Comparison of ENCODE assay signal across 24 cellular contexts in the genomic region with DNA sequence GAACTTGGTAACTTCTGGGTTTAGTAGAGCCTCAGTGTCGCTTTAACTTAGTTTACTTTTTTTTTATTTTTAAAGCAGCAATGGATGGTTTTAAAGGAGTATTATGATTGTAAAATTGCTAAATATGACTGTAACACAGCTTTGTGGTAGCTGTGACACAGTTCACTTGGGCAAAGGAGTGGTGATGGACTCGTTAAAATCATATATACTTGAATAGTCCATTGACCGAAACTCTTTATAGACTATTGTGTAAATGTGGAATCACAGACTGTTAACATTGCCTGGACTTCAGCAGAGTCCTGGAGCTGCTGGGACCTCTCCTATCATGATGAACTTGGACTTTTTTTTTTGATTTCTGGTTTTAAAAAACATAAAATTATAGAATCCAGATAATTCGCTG. TPM values are rescaled to one million over a fixed set of nuclear protein-coding genes. Genes with fewer than 3 reads are reported as not detected.
DNase-seq lines count a peak whose midpoint lies in the region; ATAC-seq, FAIRE-seq and TF ChIP-seq lines count a peak whose summit lies in the region.
"Had no signal": no experiment of that assay in that cellular context is flagged by ENCODE, and none has a peak within 500 bp of the region (broad histone marks: within the 10 kb centered on the region; RNA-seq: fewer than 3 reads in every experiment).

No MANE protein-coding gene starts in this region.

- H3K4me3 ChIP-seq in Caco-2 (ENCODE audit: low read depth, low read length) (no peak overlapping the region), stomach (peak overlapping the region in 1 of 4 donors; percentile 1), upper lobe of left lung (no peak overlapping the region)
- H3K4me3 ChIP-seq: tibial artery had no signal

- H3K27ac Mint-ChIP-seq in Caco-2 (ENCODE audit: unreplicated experiment) (no peak overlapping the region), activated B cell treated with CpG ODN at 0.5 μM for 24 hours (peak overlapping the region; percentile 73), immature natural killer cell (peak overlapping the region in 4 of 6 donors; percentile 6 to 89 (median 70))
- H3K27ac Mint-ChIP-seq: H9, mesothelial cell of epicardium, nephron progenitor cell had no signal

- H3K36me3 Mint-ChIP-seq in Caco-2 (ENCODE audit: insufficient read depth, unreplicated experiment): peaks cover 54% of the 10 kb centered on the region
- peaks cover 40% of the 10 kb centered on the region for H3K36me3 Mint-ChIP-seq in activated B cell treated with CpG ODN at 0.5 μM for 24 hours (ENCODE audit: low read depth)
- H3K36me3 Mint-ChIP-seq in immature natural killer cell: peaks cover 9 to 34% (median 33%) of the 10 kb centered on the region in 3 donors

- H3K36me3 ChIP-seq in Caco-2 (ENCODE audit: control insufficient read depth, insufficient read depth, low read length): no peaks in the 10 kb centered on the region; the same call in none of the 2 replicates
- peaks cover 38 to 68% (median 59%) of the 10 kb centered on the region in 4 donors for H3K36me3 ChIP-seq in stomach
- H3K36me3 ChIP-seq in upper lobe of left lung: peaks cover 14 to 56% (median 43%) of the 10 kb centered on the region in 4 donors

- no peak for DNase-seq in Caco-2
- no peak for DNase-seq in activated B cell treated with CpG ODN at 0.5 μM for 24 hours
- DNase-seq in immature natural killer cell: no peak
- DNase-seq in stomach: no peak
- DNase-seq in upper lobe of left lung: no peak
- no peak for DNase-seq in NCI-H2227 treated with DMSO at 0.1 percent for 48 hours (lab: John Stamatoyannopoulos, UW)
- DNase-seq in urothelium cell line (ENCODE audit: low spot score): no peak
- DNase-seq: activated T-cell treated with anti-CD3 and anti-CD28 coated beads, Interleukin-2, amount 50 U/mL, for 1 hour; cortex of kidney; glutamatergic neuron; H9; islet precursor cell; left ventricle myocardium superior; NCI-H1417 treated with DMSO at 0.1 percent for 48 hours; NCI-H2081 treated with DMSO at 0.1 percent for 48 hours; NCI-H748 treated with DMSO at 0.1 percent for 48 hours; nephron progenitor cell; tibial artery had no signal

- TF ChIP-seq CTCF in Caco-2 (IDR thresholded peaks at IDR 0.05; ENCODE audit: insufficient read depth in 1 of 2, low read depth in 1 of 2, low read length in 1 of 2, severe bottlenecking in 1 of 2, unreplicated experiment in 1 of 2) (no peak), activated B cell treated with CpG ODN at 0.5 μM for 24 hours (IDR thresholded peaks at IDR 0.05) (no peak), stomach (IDR thresholded peaks at IDR 0.05) (no peak), upper lobe of left lung (IDR thresholded peaks at IDR 0.05) (no peak)

- CTCF ChIA-PET in Caco-2 (lab: Charles Lee) (interaction anchor here (2.1 kb wide), 1 partner anchor 24 kb away, joined by 6 read pairs; no protein-coding TSS in a partner anchor), activated B cell treated with CpG ODN at 0.5 μM for 24 hours (lab: Charles Lee) (no interaction called here)

- peaks cover 14% of the 10 kb centered on the region for H3K4me1 ChIP-seq in Caco-2
- peaks cover 20 to 28% (median 25%) of the 10 kb centered on the region in 4 donors for H3K4me1 ChIP-seq in stomach
- no peaks in the 10 kb centered on the region for H3K4me1 ChIP-seq in upper lobe of left lung
- H3K4me1 ChIP-seq: tibial artery had no signal

- 57 to 76% (median 61%) methylated on average over 4 of the region's 4 CpGs for WGBS in stomach, 5 donors
- WGBS in upper lobe of left lung, 2 donors: 94 to 98% methylated on average over 4 of the region's 4 CpGs

- ATAC-seq in activated B cell treated with CpG ODN at 0.5 μM for 24 hours (ENCODE audit: low read depth): no peak
- ATAC-seq in upper lobe of left lung (ENCODE audit: low FRiP score in 2 of 2): no peak
- ATAC-seq: esophagus mucosa, left ventricle myocardium superior had no signal

- no peak for TF ChIP-seq EP300 in stomach (IDR thresholded peaks at IDR 0.05)
- TF ChIP-seq EP300 in upper lobe of left lung (IDR thresholded peaks at IDR 0.05): no peak

- H3K4me1 Mint-ChIP-seq in Caco-2 (ENCODE audit: low read depth, unreplicated experiment) (no peaks in the 10 kb centered on the region), activated B cell treated with CpG ODN at 0.5 μM for 24 hours (peaks cover 19% of the 10 kb centered on the region), immature natural killer cell (peaks cover 25 to 37% of the 10 kb centered on the region in 2 donors)
- H3K4me1 Mint-ChIP-seq: H9, mesothelial cell of epicardium, nephron progenitor cell had no signal

- H3K27ac ChIP-seq in stomach: peak overlapping the region in 4 of 5 donors; percentile 61 to 76 (median 68)
- no peak overlapping the region for H3K27ac ChIP-seq in upper lobe of left lung
- H3K27ac ChIP-seq: C4-2B, tibial artery had no signal

- H3K27me3 ChIP-seq in Caco-2 (replicated peaks; ENCODE audit: control insufficient read depth, insufficient read depth, low read length): no peaks in the 10 kb centered on the region
- peaks cover 0 to 6% (median 0%) of the 10 kb centered on the region in 3 donors for H3K27me3 ChIP-seq in stomach
- no peaks in the 10 kb centered on the region for H3K27me3 ChIP-seq in upper lobe of left lung

- H3K27me3 Mint-ChIP-seq in Caco-2 (ENCODE audit: insufficient read depth, unreplicated experiment) (no peaks in the 10 kb centered on the region), activated B cell treated with CpG ODN at 0.5 μM for 24 hours (no peaks in the 10 kb centered on the region), immature natural killer cell (ENCODE audit: low read depth in 3 of 3) (peaks cover 0 to 2% (median 1%) of the 10 kb centered on the region in 3 donors)
- H3K27me3 Mint-ChIP-seq: activated naive CD8-positive, alpha-beta T cell treated with anti-CD3 and anti-CD28 coated beads, Interleukin-2, amount 50 U/mL, for 24 hours had no signal

- intact Hi-C loops in Caco-2 (cut with micrococcal nuclease; ENCODE audit: unreplicated experiment) (no loop called here), activated B cell treated with CpG ODN at 0.5 μM for 24 hours (cut with micrococcal nuclease) (loop anchor here (2.0 kb wide), 1 partner anchor 16 kb away; no protein-coding TSS in a partner anchor), stomach (cut with DNase I; ENCODE audit: low total_unique reads) (no loop called here)

- no peak for FAIRE-seq in urothelium cell line (lab: Jason Lieb, UNC)
- FAIRE-seq: astrocyte had no signal

- TF ChIP-seq POLR2A in stomach (IDR thresholded peaks at IDR 0.05): no peak
- no peak for TF ChIP-seq POLR2A in upper lobe of left lung (IDR thresholded peaks at IDR 0.05)

- H3K9me3 ChIP-seq in Caco-2 (no peaks in the 10 kb centered on the region), stomach (no peaks in the 10 kb centered on the region), upper lobe of left lung (no peaks in the 10 kb centered on the region)
- H3K9me3 ChIP-seq: tibial artery had no signal

- POLR2A ChIA-PET in Caco-2 (lab: Charles Lee) (interaction anchor here (0.5 to 0.6 kb wide), 2 partner anchors 9 to 676 kb away, joined by 4 read pairs; no protein-coding TSS in a partner anchor), activated B cell treated with CpG ODN at 0.5 μM for 24 hours (lab: Charles Lee) (interaction anchor here (0.5 to 1.1 kb wide), 4 partner anchors 8 to 70 kb away, joined by 3 to 4 read pairs (median 3); no protein-coding TSS in a partner anchor)

- H3K9me3 Mint-ChIP-seq in Caco-2 (ENCODE audit: unreplicated experiment) (no peaks in the 10 kb centered on the region), activated B cell treated with CpG ODN at 0.5 μM for 24 hours (no peaks in the 10 kb centered on the region), immature natural killer cell (no peaks in the 10 kb centered on the region)
- H3K9me3 Mint-ChIP-seq: activated naive CD8-positive, alpha-beta T cell treated with anti-CD3 and anti-CD28 coated beads, Interleukin-2, amount 50 U/mL, for 24 hours; H9; nephron progenitor cell had no signal

- no peak overlapping the region for H3K4me3 Mint-ChIP-seq in Caco-2 (ENCODE audit: unreplicated experiment)
- no peak overlapping the region for H3K4me3 Mint-ChIP-seq in activated B cell treated with CpG ODN at 0.5 μM for 24 hours
- peak overlapping the region in 4 of 5 donors; percentile 65 to 84 (median 77) for H3K4me3 Mint-ChIP-seq in immature natural killer cell
- H3K4me3 Mint-ChIP-seq: activated naive CD8-positive, alpha-beta T cell treated with anti-CD3 and anti-CD28 coated beads, Interleukin-2, amount 50 U/mL, for 24 hours; H9; mesothelial cell of epicardium; nephron progenitor cell had no signal

- BruUV-seq in Caco-2 (replicated peaks; lab: Mats Ljungman, UMichigan): TSS peak; percentile 54

RNA-seq across cellular contexts. Expression of gene ITPKA, which starts 11.2 kb away (rescaled TPM):
- 16.2 and 18.1 TPM in 2 replicates for total RNA-seq in Caco-2 (2022)
- total RNA-seq in activated B cell treated with CpG ODN at 0.5 μM for 24 hours: 0.18 TPM in 1 of 2 replicates, not detected in the other
- not detected for polyA plus RNA-seq in immature natural killer cell
- 100 to 1,000 TPM in 1 of 5 donors, 10 to 100 TPM in 3, 1 to 10 TPM in 1; 3.6 to 308 (median 30.9) TPM for total RNA-seq in stomach
- polyA plus RNA-seq in stomach: 10 to 100 TPM in 1 of 3 donors, 1 to 10 TPM in 2; 3.0 to 35.7 (median 6.8) TPM
- 1 to 10 TPM in 2 of 6 donors, under 1 TPM in 2, not detected in 2; 0.30 to 5.2 (median 0.95) TPM for total RNA-seq in upper lobe of left lung

RNA-seq across cellular contexts. Expression of gene LTK, which starts 31.1 kb away (rescaled TPM):
- total RNA-seq in Caco-2 (2022) (8.5 and 10.9 TPM in 2 replicates), activated B cell treated with CpG ODN at 0.5 μM for 24 hours (1.9 and 2.2 TPM in 2 replicates), stomach (10 to 100 TPM in 2 of 5 donors, 1 to 10 TPM in 3; 4.9 to 25.2 (median 9.7) TPM), upper lobe of left lung (10 to 100 TPM in 2 of 6 donors, 1 to 10 TPM in 4; 2.2 to 23.0 (median 5.7) TPM)
- polyA plus RNA-seq in immature natural killer cell (under 1 TPM in 1 of 3 donors, not detected in 2; 0.48 TPM), stomach (1 to 10 TPM; 1.2 to 3.5 (median 1.7) TPM)
- total RNA-seq: osteoblast had no signal

Comparison
In these comparisons a context has a peak if more than half of its experiments do, and no peak if none do; other contexts are left out.
1. H3K4me3 Mint-ChIP-seq: peak in immature natural killer cell (4 of 5); none in Caco-2 (single experiment) and activated B cell treated with CpG ODN at 0.5 μM for 24 hours (single experiment).
2. H3K27ac ChIP-seq: peak in stomach (4 of 5); none in upper lobe of left lung (0 of 4).